Comparison of ENCODE assay signal across 8 cellular contexts in genomic region chr1:209784276-209785169, GRCh38. TPM values are rescaled to one million over a fixed set of nuclear protein-coding genes. Genes with fewer than 3 reads are reported as not detected.
DNase-seq lines count a peak whose midpoint lies in the region; ATAC-seq and TF ChIP-seq lines count a peak whose summit lies in the region.

Gene C1orf74 (minus strand): TSS chr1:209784559. CDS start chr1:209783634, 925 bp downstream.

- H3K4me3 ChIP-seq in astrocyte of the spinal cord (ENCODE audit: low read depth, low read length) (peak within 1 kb of the TSS; percentile 88), hepatocyte (peak within 1 kb of the TSS; percentile 51), rectal smooth muscle tissue (ENCODE audit: low read length) (peak within 1 kb of the TSS; percentile 81), aorta (ENCODE audit: low read length in 2 of 2) (peak within 1 kb of the TSS; percentile 53 to 57)

- H3K4me2 ChIP-seq in hepatocyte: peak within 1 kb of the TSS; percentile 80

- 4% methylated on average over 47 of the region's 47 CpGs for WGBS in hepatocyte (ENCODE audit: low lambda C conversion rate, missing lambda C conversion rate)
- 4% methylated on average over 47 of the region's 47 CpGs for WGBS in aorta, 2 donors

- H4K20me1 ChIP-seq in hepatocyte (ENCODE audit: insufficient read depth, poor library complexity, severe bottlenecking): no peaks in the 10 kb centered on the region

- TF ChIP-seq CTCF in astrocyte of the spinal cord (IDR thresholded peaks at IDR 0.05; ENCODE audit: low read depth, low read length) (no peak), hepatocyte (IDR thresholded peaks at IDR 0.05; ENCODE audit: poor library complexity) (no peak)

- peak within 1 kb of the TSS; percentile 70 for H3K9ac ChIP-seq in rectal smooth muscle tissue (ENCODE audit: low read length)

- peak; percentile 89 for DNase-seq in NCI-H2029 treated with DMSO at 0.1 percent for 48 hours (lab: John Stamatoyannopoulos, UW)
- DNase-seq in T1000 (lab: John Stamatoyannopoulos, UW): peak; percentile 98
- DNase-seq in astrocyte of the spinal cord (ENCODE audit: low read depth, low spot score): peak; percentile 98
- DNase-seq in hepatocyte (ENCODE audit: low spot score): peak; percentile 100
- DNase-seq in aorta: peak; percentile 99 to 100

- intact Hi-C loops in aorta (cut with DNase I): loop anchor here (1.0 to 5.0 kb wide), 2 partner anchors 38 to 43 kb away; partner anchors contain the start of gene UTP25 (in 1 of the 2)

- H3K79me2 ChIP-seq in hepatocyte: peaks cover 5% of the 10 kb centered on the region

- H2AFZ ChIP-seq in hepatocyte: peak within 1 kb of the TSS; percentile 64

- ATAC-seq in GM18511 (IDR thresholded peaks at IDR 0.05; ENCODE audit: unreplicated experiment) (peak; percentile 99), HG03025 (IDR thresholded peaks at IDR 0.05; ENCODE audit: low FRiP score, unreplicated experiment) (peak; percentile 99), aorta (ENCODE audit: low FRiP score) (peak; percentile 100)

- no peaks in the 10 kb centered on the region for H3K9me2 ChIP-seq in hepatocyte (replicated peaks; ENCODE audit: insufficient read depth)

- H3K27ac ChIP-seq in hepatocyte: peak within 1 kb of the TSS; percentile 92
- peak within 1 kb of the TSS; percentile 89 for H3K27ac ChIP-seq in rectal smooth muscle tissue (ENCODE audit: low read depth, low read length)
- H3K27ac ChIP-seq in aorta (ENCODE audit: low read depth in 1 of 2, low read length in 2 of 2): peak within 1 kb of the TSS; percentile 59 to 79

- H3K4me1 ChIP-seq in hepatocyte (ENCODE audit: insufficient read depth): peaks cover 11% of the 10 kb centered on the region
- H3K4me1 ChIP-seq in rectal smooth muscle tissue (ENCODE audit: control insufficient read depth, insufficient read depth, low read length): peaks cover 21% of the 10 kb centered on the region
- peaks cover 0 to 3% of the 10 kb centered on the region in 2 donors for H3K4me1 ChIP-seq in aorta (ENCODE audit: control insufficient read depth in 1 of 2, insufficient read depth in 2 of 2, low read length in 2 of 2)

- in situ Hi-C loops in astrocyte of the spinal cord (cut with HindIII; ENCODE audit: low sequenced_read_pairs): no loop called here

- H3K9me3 ChIP-seq in hepatocyte (ENCODE audit: low read depth) (no peaks in the 10 kb centered on the region), aorta (ENCODE audit: control insufficient read depth, low read length) (no peaks in the 10 kb centered on the region)

- H3K36me3 ChIP-seq in hepatocyte (replicated peaks; ENCODE audit: insufficient read depth, low read depth) (no peaks in the 10 kb centered on the region), rectal smooth muscle tissue (ENCODE audit: control insufficient read depth, insufficient read depth, low read length) (no peaks in the 10 kb centered on the region), aorta (ENCODE audit: control insufficient read depth in 1 of 2, insufficient read depth in 2 of 2, low read length in 1 of 2) (peaks cover 0 to 2% of the 10 kb centered on the region in 2 donors)

- no peaks in the 10 kb centered on the region for H3K27me3 ChIP-seq in hepatocyte
- H3K27me3 ChIP-seq in rectal smooth muscle tissue (ENCODE audit: control insufficient read depth, insufficient read depth, low read length): no peaks in the 10 kb centered on the region
- no peaks in the 10 kb centered on the region for H3K27me3 ChIP-seq in aorta (ENCODE audit: control insufficient read depth in 1 of 2, insufficient read depth in 2 of 2, low read length in 1 of 2)

RNA-seq across cellular contexts. Expression of gene C1orf74, which starts in this region (rescaled TPM):
- total RNA-seq in hepatocyte (3.3 and 3.8 TPM in 2 replicates), aorta (1 to 10 TPM; 1.1 to 1.6 TPM)
- polyA plus RNA-seq in hepatocyte (2.2 and 2.7 TPM in 2 replicates), aorta (under 1 TPM; 0.69 to 0.75 TPM)

Comparison
In these comparisons a context has a peak if more than half of its experiments do, and no peak if none do; other contexts are left out.
1. Peak in every context shown above with its lines: DNase-seq, ATAC-seq, H3K4me3 ChIP-seq and H3K27ac ChIP-seq.